ENCODE assay signal across 24 cellular contexts in the genomic region with DNA sequence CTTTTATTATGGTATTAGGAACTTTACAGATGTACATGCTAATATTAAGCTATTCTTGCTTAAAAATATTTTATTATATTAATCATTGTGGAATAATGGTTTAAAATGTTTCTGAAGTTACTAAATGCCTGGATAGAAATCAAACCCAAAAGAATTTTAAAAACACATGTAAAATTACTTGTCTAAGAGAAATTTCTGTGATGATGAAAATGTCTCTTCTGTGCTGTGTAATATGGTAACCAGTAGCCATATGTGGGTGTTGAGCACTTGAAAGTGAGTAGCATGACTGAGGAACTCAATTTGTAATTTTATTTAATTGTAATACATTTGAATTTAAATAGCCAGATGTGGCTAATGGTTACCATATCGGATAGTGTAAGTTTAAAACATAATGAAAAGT.
DNase-seq lines count a peak whose midpoint lies in the region; ATAC-seq, FAIRE-seq and TF ChIP-seq lines count a peak whose summit lies in the region.
"Had no signal": no experiment of that assay in that cellular context is flagged by ENCODE, and none has a peak within 500 bp of the region (broad histone marks: within the 10 kb centered on the region; RNA-seq: fewer than 3 reads in every experiment).

No MANE protein-coding gene starts in this region.

- TF ChIP-seq CTCF in K562 (IDR thresholded peaks at IDR 0.05 in 2 of 3, conservative IDR thresholded peaks at IDR 0.05 in 1 of 3; ENCODE audit: insufficient read depth in 2 of 3, low read depth in 1 of 3, low read length in 3 of 3) (no peak), foreskin keratinocyte (conservative IDR thresholded peaks at IDR 0.05) (no peak), tibial artery (IDR thresholded peaks at IDR 0.05) (no peak)

- H3K27ac ChIP-seq in K562 (ENCODE audit: extremely low read depth, low read depth, low read length): peak overlapping the region; percentile 86; the same call in 2 of the 3 replicates
- H3K27ac ChIP-seq in foreskin keratinocyte: peak overlapping the region; percentile 62
- peak overlapping the region; percentile 7 to 39 for H3K27ac ChIP-seq in tibial artery
- H3K27ac ChIP-seq: BLaER1 treated with 17β-estradiol and CSF1 and Interleukin-3, amounts not matched to agents 10 nM and 100 nM had no signal

- peak overlapping the region; percentile 56 for H3K27ac Mint-ChIP-seq in stimulated activated naive CD8-positive, alpha-beta T cell treated with anti-CD3 and anti-CD28 coated beads, Interleukin-15, Interleukin-2, amounts not matched to agents 100 ng/mL and 50 ng/mL, for 24 hours
- H3K27ac Mint-ChIP-seq: CD4-positive, alpha-beta memory T cell had no signal

- in situ Hi-C loops in K562 (cut with MboI): no loop called here

- peaks cover 6% of the 10 kb centered on the region for H3K9me3 Mint-ChIP-seq in stimulated activated naive CD8-positive, alpha-beta T cell treated with anti-CD3 and anti-CD28 coated beads, Interleukin-15, Interleukin-2, amounts not matched to agents 100 ng/mL and 50 ng/mL, for 24 hours
- H3K9me3 Mint-ChIP-seq in activated T-cell treated with anti-CD3 and anti-CD28 coated beads, Interleukin-2, amount 50 U/mL, for 4 hours: no peaks in the 10 kb centered on the region

- FAIRE-seq in K562 (lab: Jason Lieb, UNC): no peak
- FAIRE-seq in RCC 7860 (lab: Jason Lieb, UNC): no peak
- FAIRE-seq: GM12878 had no signal

- no peak overlapping the region for H3K4me3 Mint-ChIP-seq in stimulated activated naive CD8-positive, alpha-beta T cell treated with anti-CD3 and anti-CD28 coated beads, Interleukin-15, Interleukin-2, amounts not matched to agents 100 ng/mL and 50 ng/mL, for 24 hours
- no peak overlapping the region for H3K4me3 Mint-ChIP-seq in activated T-cell treated with anti-CD3 and anti-CD28 coated beads, Interleukin-2, amount 50 U/mL, for 4 hours
- H3K4me3 Mint-ChIP-seq: CD4-positive, alpha-beta memory T cell had no signal

- no peak overlapping the region for H3K4me3 ChIP-seq in K562
- H3K4me3 ChIP-seq in tibial artery: no peak overlapping the region
- H3K4me3 ChIP-seq: BLaER1 treated with 17β-estradiol and CSF1 and Interleukin-3, amounts not matched to agents 10 nM and 100 nM; GM12878; MG63 had no signal

- peaks cover 10% of the 10 kb centered on the region for H3K27me3 Mint-ChIP-seq in stimulated activated naive CD8-positive, alpha-beta T cell treated with anti-CD3 and anti-CD28 coated beads, Interleukin-15, Interleukin-2, amounts not matched to agents 100 ng/mL and 50 ng/mL, for 24 hours
- peaks cover 2% of the 10 kb centered on the region for H3K27me3 Mint-ChIP-seq in activated T-cell treated with anti-CD3 and anti-CD28 coated beads, Interleukin-2, amount 50 U/mL, for 4 hours (ENCODE audit: low read depth)

- intact Hi-C loops in K562 (cut with micrococcal nuclease): no loop called here
- intact Hi-C loops in tibial artery (cut with DNase I; ENCODE audit: low total_unique reads): no loop called here

- CTCF ChIA-PET in K562 (lab: Yijun Ruan, JAX; ENCODE audit: low intra/inter-chr PET ratio): no interaction called here

- TF ChIP-seq RAD21 in K562 (CRISPR knock-in tag; conservative IDR thresholded peaks at IDR 0.05 in 1 of 2, IDR thresholded peaks at IDR 0.05 in 1 of 2): no peak

- no peak for TF ChIP-seq POLR2A in K562 (conservative IDR thresholded peaks at IDR 0.05)

- no peak for TF ChIP-seq EP300 in K562 (IDR thresholded peaks at IDR 0.05; ENCODE audit: low read length)

- 100% methylated on average over 1 of the region's 1 CpG for WGBS in K562 (ENCODE audit: insufficient coverage, low coverage, missing lambda C conversion rate)

- H3K27me3 ChIP-seq in K562 (ENCODE audit: control insufficient read depth in 2 of 2, insufficient read depth in 2 of 2, low read length in 2 of 2): no peaks in the 10 kb centered on the region
- no peaks in the 10 kb centered on the region for H3K27me3 ChIP-seq in foreskin keratinocyte
- no peaks in the 10 kb centered on the region for H3K27me3 ChIP-seq in tibial artery
- H3K27me3 ChIP-seq: BLaER1 treated with 17β-estradiol and CSF1 and Interleukin-3, amounts not matched to agents 10 nM and 100 nM; MG63 had no signal

- no peak overlapping the region for H3K9ac ChIP-seq in K562 (ENCODE audit: insufficient read depth in 1 of 2, low read depth in 2 of 2, low read length in 2 of 2)
- H3K9ac ChIP-seq: BLaER1 treated with 17β-estradiol and CSF1 and Interleukin-3, amounts not matched to agents 10 nM and 100 nM had no signal

- H2AFZ ChIP-seq in K562 (ENCODE audit: low read depth, low read length): no peak overlapping the region

- H3K36me3 ChIP-seq in K562 (ENCODE audit: control insufficient read depth, insufficient read depth, low read length) (peaks cover 28% of the 10 kb centered on the region), tibial artery (no peaks in the 10 kb centered on the region)
- H3K36me3 ChIP-seq: BLaER1 treated with 17β-estradiol and CSF1 and Interleukin-3, amounts not matched to agents 10 nM and 100 nM; MG63 had no signal

- H3K9me3 ChIP-seq in K562 (replicated peaks; ENCODE audit: control insufficient read depth, insufficient read depth, low read depth, low read length): no peaks in the 10 kb centered on the region
- H3K9me3 ChIP-seq in tibial artery: no peaks in the 10 kb centered on the region
- H3K9me3 ChIP-seq: Caco-2 had no signal

- no peaks in the 10 kb centered on the region for H4K20me1 ChIP-seq in K562 (replicated peaks; ENCODE audit: control insufficient read depth, insufficient read depth, low read length)
- H4K20me1 ChIP-seq: BLaER1 treated with 17β-estradiol and CSF1 and Interleukin-3, amounts not matched to agents 10 nM and 100 nM had no signal

- H3K4me1 ChIP-seq in K562 (replicated peaks in 1 of 2; ENCODE audit: control insufficient read depth in 2 of 2, insufficient read depth in 2 of 2, low read length in 2 of 2) (peaks cover 0 to 53% of the 10 kb centered on the region in 2 experiments; a peak in 4 of 5 replicates), foreskin keratinocyte (peaks cover 10% of the 10 kb centered on the region), tibial artery (peaks cover 0 to 20% (median 0%) of the 10 kb centered on the region in 4 donors)

- POLR2A ChIA-PET in K562 (lab: Yijun Ruan, JAX): interaction anchor here (0.6 to 0.9 kb wide), 3 partner anchors 77 to 972 kb away, joined by 4 to 5 read pairs (median 4); a partner anchor contains a TSS

- H3K4me2 ChIP-seq in K562 (ENCODE audit: insufficient read depth, low read length): no peak overlapping the region
- H3K4me2 ChIP-seq: BLaER1 treated with 17β-estradiol and CSF1 and Interleukin-3, amounts not matched to agents 10 nM and 100 nM had no signal

- ATAC-seq in stimulated activated naive CD8-positive, alpha-beta T cell treated with anti-CD3 and anti-CD28 coated beads, Interleukin-15, Interleukin-2, amounts not matched to agents 100 U/mL and 50 U/mL, for 24 hours: no peak
- ATAC-seq in K562 (no peak), foreskin keratinocyte (no peak), esophagus mucosa (no peak)
- ATAC-seq in activated T-cell treated with anti-CD3 and anti-CD28 coated beads, Interleukin-2, amount 50 U/mL, for 4 hours: no peak

- no peak for DNase-seq in stimulated activated naive CD8-positive, alpha-beta T cell treated with anti-CD3 and anti-CD28 coated beads, Interleukin-15, Interleukin-2, amounts not matched to agents 100 U/mL and 50 U/mL, for 24 hours
- DNase-seq in K562 (ENCODE audit: extremely low read depth in 1 of 4, low spot score in 3 of 4) (no peak), foreskin keratinocyte (no peak), tibial artery (no peak), RCC 7860 (ENCODE audit: low spot score) (no peak)
- no peak for DNase-seq in activated T-cell treated with anti-CD3 and anti-CD28 coated beads, Interleukin-2, amount 50 U/mL, for 4 hours
- DNase-seq: Caco-2; CD4-positive, alpha-beta memory T cell; DMS 273 treated with DMSO at 0.1 percent for 48 hours; DND-41; H7; Kasumi-1; MG63; NCI-H1417; NCI-H187 treated with DMSO at 0.1 percent for 48 hours; NCI-H2107; NCI-H446 treated with DMSO at 0.1 percent for 48 hours; NCI-H526 treated with DMSO at 0.1 percent for 48 hours; OCI-M1; SHP77 had no signal

- H3K36me3 Mint-ChIP-seq in stimulated activated naive CD8-positive, alpha-beta T cell treated with anti-CD3 and anti-CD28 coated beads, Interleukin-15, Interleukin-2, amounts not matched to agents 100 ng/mL and 50 ng/mL, for 24 hours (ENCODE audit: low read depth): no peaks in the 10 kb centered on the region
- H3K36me3 Mint-ChIP-seq in activated T-cell treated with anti-CD3 and anti-CD28 coated beads, Interleukin-2, amount 50 U/mL, for 4 hours (ENCODE audit: insufficient read depth): no peaks in the 10 kb centered on the region
- H3K36me3 Mint-ChIP-seq: CD4-positive, alpha-beta memory T cell had no signal

- H3K9me1 ChIP-seq in K562 (ENCODE audit: control insufficient read depth, insufficient read depth, low read length): no peaks in the 10 kb centered on the region

- no TSS peak for BruUV-seq in K562 (replicated peaks; lab: Mats Ljungman, UMichigan)

- H3K4me1 Mint-ChIP-seq in stimulated activated naive CD8-positive, alpha-beta T cell treated with anti-CD3 and anti-CD28 coated beads, Interleukin-15, Interleukin-2, amounts not matched to agents 100 ng/mL and 50 ng/mL, for 24 hours (ENCODE audit: low read depth): peaks cover 21% of the 10 kb centered on the region
- H3K4me1 Mint-ChIP-seq in activated T-cell treated with anti-CD3 and anti-CD28 coated beads, Interleukin-2, amount 50 U/mL, for 4 hours (ENCODE audit: low read depth): peaks cover 3% of the 10 kb centered on the region
- H3K4me1 Mint-ChIP-seq: CD4-positive, alpha-beta memory T cell had no signal

- H3K79me2 ChIP-seq in K562 (ENCODE audit: control insufficient read depth, insufficient read depth, low read length): peaks cover 84% of the 10 kb centered on the region

TF ChIP-seq in K562, 482 proteins besides CTCF, POLR2A, EP300 and RAD21 (continues in another document):
- TF ChIP-seq FOXJ2 (tag; IDR thresholded peaks at IDR 0.05): no peak
- TF ChIP-seq FIP1L1 (IDR thresholded peaks at IDR 0.05; ENCODE audit: low read depth, low read length, poor library complexity, severe bottlenecking): no peak
- no peak for TF ChIP-seq TRIM24 (IDR thresholded peaks at IDR 0.05)
- TF ChIP-seq SNRNP70 (optimal IDR thresholded peaks at IDR 0.05; ENCODE audit: low read depth, low read length): no peak
- TF ChIP-seq, protein P1, sequence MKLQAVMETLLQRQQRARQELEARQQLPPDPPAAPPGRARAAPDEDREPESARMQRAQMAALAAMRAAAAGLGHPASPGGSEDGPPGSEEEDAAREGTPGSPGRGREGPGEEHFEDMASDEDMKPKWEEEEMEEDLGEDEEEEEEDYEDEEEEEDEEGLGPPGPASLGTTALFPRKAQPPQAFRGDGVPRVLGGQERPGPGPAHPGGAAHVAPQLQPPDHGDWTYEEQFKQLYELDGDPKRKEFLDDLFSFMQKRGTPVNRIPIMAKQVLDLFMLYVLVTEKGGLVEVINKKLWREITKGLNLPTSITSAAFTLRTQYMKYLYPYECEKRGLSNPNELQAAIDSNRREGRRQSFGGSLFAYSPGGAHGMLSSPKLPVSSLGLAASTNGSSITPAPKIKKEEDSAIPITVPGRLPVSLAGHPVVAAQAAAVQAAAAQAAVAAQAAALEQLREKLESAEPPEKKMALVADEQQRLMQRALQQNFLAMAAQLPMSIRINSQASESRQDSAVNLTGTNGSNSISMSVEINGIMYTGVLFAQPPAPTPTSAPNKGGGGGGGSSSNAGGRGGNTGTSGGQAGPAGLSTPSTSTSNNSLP (IDR thresholded peaks at IDR 0.05; ENCODE audit: borderline replicate concordance, low read depth, low read length): no peak

Comparison
In these comparisons a context has a peak if more than half of its experiments do, and no peak if none do; other contexts are left out.
1. H3K27ac ChIP-seq: peak in every context shown above with its lines; median percentile 86 in K562; 62 in foreskin keratinocyte; 23 in tibial artery.